19 cellular contexts compared by ENCODE assay signal in the genomic region with DNA sequence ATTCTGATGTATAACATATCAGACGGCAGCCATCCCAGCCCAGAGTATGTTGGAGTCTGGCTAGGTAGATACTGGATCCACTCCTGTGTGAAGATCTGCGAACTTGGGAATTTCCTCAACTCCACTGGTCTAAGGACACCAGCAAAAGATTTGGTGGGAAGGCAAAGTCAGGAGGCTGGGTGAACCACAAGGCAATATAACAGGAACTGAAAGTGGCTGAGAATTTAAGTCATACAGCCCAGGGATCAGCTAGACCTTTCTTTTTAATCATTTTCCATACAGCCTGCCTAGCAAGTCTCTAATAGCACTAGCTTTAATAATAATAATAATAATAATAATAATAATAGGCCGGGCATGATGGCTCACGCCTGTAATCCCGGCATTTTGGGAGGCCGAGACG.
"Had no signal": no experiment of that assay in that cellular context is flagged by ENCODE, and none has a peak within 500 bp of the region (broad histone marks: within the 10 kb centered on the region; RNA-seq: fewer than 3 reads in every experiment).

No MANE protein-coding gene starts in this region.

- H3K36me3 ChIP-seq: ovary had no signal

- H3K4me1 ChIP-seq: esophagus muscularis mucosa, gastrocnemius medialis, heart right ventricle, right atrium auricular region, suprapubic skin, thyroid gland, upper lobe of left lung, vagina had no signal

- ATAC-seq: effector memory CD8-positive, alpha-beta T cell; gastrocnemius medialis; heart right ventricle; left lobe of liver; natural killer cell; stimulated activated naive CD8-positive, alpha-beta T cell treated with anti-CD3 and anti-CD28 coated beads, Interleukin-15, Interleukin-2, amounts not matched to agents 100 U/mL and 50 U/mL, for 24 hours had no signal

- DNase-seq: effector memory CD8-positive, alpha-beta T cell; gastrocnemius medialis; heart right ventricle; islet precursor cell; mammary epithelial cell; natural killer cell; nucleus accumbens; ovary; small intestine; stimulated activated CD4-positive, alpha-beta T cell treated with anti-CD3 and anti-CD28 coated beads, Interleukin-12 subunit alpha, Interleukin-12 subunit beta, amount 100 ng/mL, for 4 hours; stimulated activated naive CD8-positive, alpha-beta T cell treated with anti-CD3 and anti-CD28 coated beads, Interleukin-15, Interleukin-2, amounts not matched to agents 100 U/mL and 50 U/mL, for 24 hours; thyroid gland; upper lobe of left lung had no signal

- H3K4me3 ChIP-seq: esophagus muscularis mucosa, gastrocnemius medialis, heart right ventricle, ovary, right atrium auricular region, suprapubic skin, thyroid gland, upper lobe of left lung, vagina had no signal

- H3K27ac ChIP-seq: epithelial cell of prostate, esophagus muscularis mucosa, gastrocnemius medialis, heart right ventricle, ovary, right atrium auricular region, suprapubic skin, thyroid gland, upper lobe of left lung, vagina had no signal

- H3K9me3 ChIP-seq: esophagus muscularis mucosa, gastrocnemius medialis, heart right ventricle, ovary, right atrium auricular region, suprapubic skin, thyroid gland, upper lobe of left lung, vagina had no signal

- H3K27me3 ChIP-seq: esophagus muscularis mucosa, gastrocnemius medialis, heart right ventricle, ovary, right atrium auricular region, suprapubic skin, thyroid gland, upper lobe of left lung, vagina had no signal
